ENCODE assay signal across 10 cellular contexts in genomic region chr10:22669163-22669711, GRCh38. TPM values are rescaled to one million over a fixed set of nuclear protein-coding genes. Genes with fewer than 3 reads are reported as not detected.
DNase-seq lines count a peak whose midpoint lies in the region; ATAC-seq lines count a peak whose summit lies in the region.
"Had no signal": no experiment of that assay in that cellular context is flagged by ENCODE, and none has a peak within 500 bp of the region (broad histone marks: within the 10 kb centered on the region; RNA-seq: fewer than 3 reads in every experiment).

No MANE protein-coding gene starts in this region.

- H3K27ac Mint-ChIP-seq in activated T-helper 17 cell treated with anti-CD3 and anti-CD28 coated beads, Interleukin-2, amount 50 U/mL, for 72 hours, result peak overlapping the region; percentile 65

- H3K9me3 ChIP-seq in right cardiac atrium (ENCODE audit: control insufficient read depth, low read length), result no peaks in the 10 kb centered on the region
- H3K9me3 ChIP-seq: tibial artery had no signal

- intact Hi-C loops in right cardiac atrium (cut with DNase I), result no loop called here

- H3K27ac ChIP-seq in right cardiac atrium (ENCODE audit: low read length), result no peak overlapping the region
- H3K27ac ChIP-seq: tibial artery had no signal

- 88% methylated on average over 13 of the region's 13 CpGs for WGBS in right cardiac atrium

- peaks cover 1% of the 10 kb centered on the region for H3K4me1 ChIP-seq in right cardiac atrium (ENCODE audit: control insufficient read depth, insufficient read depth, low read length)

- peaks cover 1% of the 10 kb centered on the region for H3K36me3 Mint-ChIP-seq in activated T-cell treated with anti-CD3 and anti-CD28 coated beads, Interleukin-2, amount 50 U/mL, for 4 hours (ENCODE audit: insufficient read depth)
- H3K36me3 Mint-ChIP-seq in activated T-helper 17 cell treated with anti-CD3 and anti-CD28 coated beads, Interleukin-2, amount 50 U/mL, for 72 hours (ENCODE audit: low read depth), result no peaks in the 10 kb centered on the region

- H3K4me3 Mint-ChIP-seq in activated T-cell treated with anti-CD3 and anti-CD28 coated beads, Interleukin-2, amount 50 U/mL, for 4 hours, result peak overlapping the region; percentile 59
- H3K4me3 Mint-ChIP-seq in activated T-helper 17 cell treated with anti-CD3 and anti-CD28 coated beads, Interleukin-2, amount 50 U/mL, for 72 hours, result peak overlapping the region; percentile 89

- peaks cover 88% of the 10 kb centered on the region for H3K4me1 Mint-ChIP-seq in activated T-cell treated with anti-CD3 and anti-CD28 coated beads, Interleukin-2, amount 50 U/mL, for 4 hours (ENCODE audit: low read depth)
- peaks cover 60% of the 10 kb centered on the region for H3K4me1 Mint-ChIP-seq in activated T-helper 17 cell treated with anti-CD3 and anti-CD28 coated beads, Interleukin-2, amount 50 U/mL, for 72 hours

- DNase-seq in activated T-cell treated with anti-CD3 and anti-CD28 coated beads, Interleukin-2, amount 50 U/mL, for 4 hours, result no peak
- DNase-seq in activated T-cell treated with anti-CD3 and anti-CD28 coated beads for 4 hours (no peak), right cardiac atrium (no peak), NCI-H82 (lab: John Stamatoyannopoulos, UW) (no peak)
- no peak for DNase-seq in stimulated activated naive CD8-positive, alpha-beta T cell treated with anti-CD3 and anti-CD28 coated beads, Interleukin-15, Interleukin-2, amounts not matched to agents 100 U/mL and 50 U/mL, for 24 hours
- DNase-seq: NCI-H524, tibial artery had no signal

- H3K9me3 Mint-ChIP-seq in activated T-cell treated with anti-CD3 and anti-CD28 coated beads, Interleukin-2, amount 50 U/mL, for 4 hours, result no peaks in the 10 kb centered on the region
- H3K9me3 Mint-ChIP-seq in activated T-helper 17 cell treated with anti-CD3 and anti-CD28 coated beads, Interleukin-2, amount 50 U/mL, for 72 hours, result no peaks in the 10 kb centered on the region

- no peaks in the 10 kb centered on the region for H3K27me3 Mint-ChIP-seq in activated T-cell treated with anti-CD3 and anti-CD28 coated beads, Interleukin-2, amount 50 U/mL, for 4 hours (ENCODE audit: low read depth)
- no peaks in the 10 kb centered on the region for H3K27me3 Mint-ChIP-seq in activated T-helper 17 cell treated with anti-CD3 and anti-CD28 coated beads, Interleukin-2, amount 50 U/mL, for 72 hours

- no peaks in the 10 kb centered on the region for H3K27me3 ChIP-seq in right cardiac atrium (ENCODE audit: control insufficient read depth, insufficient read depth)
- H3K27me3 ChIP-seq: tibial artery had no signal

- ATAC-seq in activated T-cell treated with anti-CD3 and anti-CD28 coated beads, Interleukin-2, amount 50 U/mL, for 4 hours, result peak; percentile 47 to 63
- peak; percentile 66 for ATAC-seq in HG02885 (IDR thresholded peaks at IDR 0.05; ENCODE audit: poor library complexity, unreplicated experiment)
- peak; percentile 82 for ATAC-seq in activated T-helper 17 cell treated with anti-CD3 and anti-CD28 coated beads, Interleukin-2, amount 50 U/mL, for 72 hours (replicated peaks)
- peak; percentile 73 for ATAC-seq in stimulated activated naive CD8-positive, alpha-beta T cell treated with anti-CD3 and anti-CD28 coated beads, Interleukin-15, Interleukin-2, amounts not matched to agents 100 U/mL and 50 U/mL, for 24 hours
- ATAC-seq in GM18511 (IDR thresholded peaks at IDR 0.05; ENCODE audit: unreplicated experiment), result no peak
- no peak for ATAC-seq in right cardiac atrium

- H3K4me3 ChIP-seq in right cardiac atrium (ENCODE audit: low read length), result no peak overlapping the region
- H3K4me3 ChIP-seq: tibial artery had no signal

RNA-seq across cellular contexts. Expression of gene PIP4K2A, which starts 45.1 kb away (rescaled TPM):
- 10 to 100 TPM; 64.3 to 79.2 (median 78.1) TPM for total RNA-seq in activated T-cell treated with anti-CD3 and anti-CD28 coated beads, Interleukin-2, amount 50 U/mL, for 4 hours
- 100 to 1,000 TPM in 1 of 2 donors, 10 to 100 TPM in 1; 86.1 to 111 TPM for total RNA-seq in activated T-helper 17 cell treated with anti-CD3 and anti-CD28 coated beads, Interleukin-2, amount 50 U/mL, for 72 hours
- 10 to 100 TPM; 21.4 to 31.7 (median 24.5) TPM for total RNA-seq in right cardiac atrium
- 10.1 TPM for polyA plus RNA-seq in right cardiac atrium

Comparison
In these comparisons a context has a peak if more than half of its experiments do, and no peak if none do; other contexts are left out.
1. ATAC-seq: peak in activated T-cell treated with anti-CD3 and anti-CD28 coated beads, Interleukin-2, amount 50 U/mL, for 4 hours (2 of 2), HG02885 (single experiment), activated T-helper 17 cell treated with anti-CD3 and anti-CD28 coated beads, Interleukin-2, amount 50 U/mL, for 72 hours (single experiment) and stimulated activated naive CD8-positive, alpha-beta T cell treated with anti-CD3 and anti-CD28 coated beads, Interleukin-15, Interleukin-2, amounts not matched to agents 100 U/mL and 50 U/mL, for 24 hours (single experiment); none in GM18511 (single experiment) and right cardiac atrium (0 of 2).